In genomic region chr10:70540089-70540788, GRCh38 we compare ENCODE assay signal across 9 cellular contexts.
DNase-seq lines count a peak whose midpoint lies in the region; ATAC-seq, FAIRE-seq and TF ChIP-seq lines count a peak whose summit lies in the region.
"Had no signal": no experiment of that assay in that cellular context is flagged by ENCODE, and none has a peak within 500 bp of the region (broad histone marks: within the 10 kb centered on the region; RNA-seq: fewer than 3 reads in every experiment).

No MANE protein-coding gene starts in this region.

- no peak for FAIRE-seq in GM18507 (lab: Jason Lieb, UNC)

- no peaks in the 10 kb centered on the region for H3K36me3 Mint-ChIP-seq in progenitor cell of endocrine pancreas (ENCODE audit: insufficient read depth)

- no peak overlapping the region for H3K4me2 ChIP-seq in SU-DHL-6 (ENCODE audit: low read depth, low read length, poor library complexity, severe bottlenecking)

- H3K9me3 Mint-ChIP-seq in progenitor cell of endocrine pancreas (ENCODE audit: low read depth), result no peaks in the 10 kb centered on the region

- H3K79me2 ChIP-seq in SU-DHL-6 (ENCODE audit: insufficient read depth, low read length), result no peaks in the 10 kb centered on the region

- DNase-seq in GM18507 (ENCODE audit: extremely low spot score, insufficient read length, low read depth), result peak; percentile 46
- DNase-seq in erythroblast (lab: John Stamatoyannopoulos, UW), result peak; percentile 18 to 41
- no peak for DNase-seq in progenitor cell of endocrine pancreas (ENCODE audit: low spot score, unreplicated experiment)
- DNase-seq in MG63, result no peak
- DNase-seq in SW 1271 (lab: John Stamatoyannopoulos, UW), result no peak

- H3K4me3 ChIP-seq in SU-DHL-6 (ENCODE audit: insufficient read depth, low read length, poor library complexity, severe bottlenecking), result no peak overlapping the region
- H3K4me3 ChIP-seq in MG63, result no peak overlapping the region
- H3K4me3 ChIP-seq: SK-N-MC had no signal

- TF ChIP-seq POLR2A in erythroblast (IDR thresholded peaks at IDR 0.05; ENCODE audit: low read length), result no peak

- H3F3A ChIP-seq in SU-DHL-6 (ENCODE audit: insufficient read depth), result no peaks in the 10 kb centered on the region

- H3K27ac ChIP-seq in SU-DHL-6 (ENCODE audit: low read depth, low read length), result no peak overlapping the region
- H3K27ac ChIP-seq: SK-N-MC had no signal

- no peak overlapping the region for H3K27ac Mint-ChIP-seq in progenitor cell of endocrine pancreas

- no peaks in the 10 kb centered on the region for H3K9me2 ChIP-seq in SU-DHL-6 (replicated peaks; ENCODE audit: insufficient read depth, low read length)

- H3K9ac ChIP-seq in SU-DHL-6 (ENCODE audit: low read length), result no peak overlapping the region

- H3K9me3 ChIP-seq in SU-DHL-6 (ENCODE audit: insufficient read depth, low read length) (no peaks in the 10 kb centered on the region), MG63 (no peaks in the 10 kb centered on the region)

- peaks cover 7% of the 10 kb centered on the region for H3K27me3 Mint-ChIP-seq in progenitor cell of endocrine pancreas

- H3K36me3 ChIP-seq in SU-DHL-6 (ENCODE audit: low read length) (0 out of 2 replicates have a peak, but pooled peaks cover 8% of the 10 kb centered on the region), MG63 (no peaks in the 10 kb centered on the region)

- peaks cover 2% of the 10 kb centered on the region for H3K4me1 Mint-ChIP-seq in progenitor cell of endocrine pancreas (ENCODE audit: low read depth)

- H4K20me1 ChIP-seq in SU-DHL-6 (ENCODE audit: low read depth, low read length), result no peaks in the 10 kb centered on the region

- ATAC-seq in HG03342 (IDR thresholded peaks at IDR 0.05; ENCODE audit: unreplicated experiment) (no peak), GM18520 (IDR thresholded peaks at IDR 0.05; ENCODE audit: unreplicated experiment) (no peak)

- no peak overlapping the region for H3K4me3 Mint-ChIP-seq in progenitor cell of endocrine pancreas (ENCODE audit: low read depth)

- H3K27me3 ChIP-seq in SU-DHL-6 (ENCODE audit: low read length) (no peaks in the 10 kb centered on the region), MG63 (no peaks in the 10 kb centered on the region)

- TF ChIP-seq CTCF in SU-DHL-6 (IDR thresholded peaks at IDR 0.05; ENCODE audit: insufficient read depth, low read length, poor library complexity, severe bottlenecking) (peak; percentile 78), progenitor cell of endocrine pancreas (IDR thresholded peaks at IDR 0.05; ENCODE audit: unreplicated experiment) (peak; percentile 54)

- H2AFZ ChIP-seq in SU-DHL-6 (ENCODE audit: low read depth, low read length, severe bottlenecking), result no peak overlapping the region

Comparison
In these comparisons a context has a peak if more than half of its experiments do, and no peak if none do; other contexts are left out.
1. DNase-seq: peak in GM18507 (single experiment) and erythroblast (2 of 2); none in progenitor cell of endocrine pancreas (single experiment), MG63 (single experiment) and SW 1271 (0 of 2).